Comparison of ENCODE assay signal across 8 cellular contexts in the genomic region with DNA sequence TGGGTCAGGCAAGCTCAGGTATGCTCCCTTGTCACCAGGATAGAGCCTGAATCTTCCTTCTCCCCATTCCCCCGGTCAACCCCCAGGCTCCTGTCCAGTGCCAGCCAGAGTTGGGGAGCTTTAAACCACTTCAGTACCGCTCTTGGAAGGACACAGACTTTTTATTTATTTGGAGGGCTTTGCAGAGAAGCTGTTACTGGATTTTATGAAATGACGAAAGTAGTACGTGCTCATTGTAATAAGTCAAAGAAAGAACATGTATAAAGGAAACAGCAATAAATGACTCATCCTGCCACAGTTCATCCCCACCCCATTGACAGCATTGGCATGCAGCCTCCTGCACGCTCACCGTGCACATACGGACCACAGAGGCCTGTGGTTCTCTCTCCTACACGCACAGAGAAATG.
DNase-seq lines count a peak whose midpoint lies in the region; ATAC-seq lines count a peak whose summit lies in the region.

No MANE protein-coding gene starts in this region.

- ATAC-seq in HG02840 (IDR thresholded peaks at IDR 0.05; ENCODE audit: low FRiP score, unreplicated experiment) (no peak), GM18520 (IDR thresholded peaks at IDR 0.05; ENCODE audit: unreplicated experiment) (no peak)

- peak; percentile 93 for DNase-seq in Daoy (ENCODE audit: low read depth)
- DNase-seq in HS-5 (ENCODE audit: low read depth), result peak; percentile 90
- peak; percentile 49 for DNase-seq in activated CD8-positive, alpha-beta memory T cell treated with anti-CD3 and anti-CD28 coated beads, Interleukin-2, amount 50 U/mL, for 24 hours (ENCODE audit: extremely low read depth)
- DNase-seq in foreskin melanocyte, result peak; percentile 47
- DNase-seq in stimulated activated CD8-positive, alpha-beta memory T cell treated with anti-CD3 and anti-CD28 coated beads, Interleukin-2, amount 100 ng/mL, for 48 hours (ENCODE audit: low read depth in 2 of 2), result peak; percentile 57 to 69
- no peak for DNase-seq in DMS 273 (lab: John Stamatoyannopoulos, UW; ENCODE audit: unreplicated experiment)
